1 cellular context compared by ENCODE assay signal in the genomic region with DNA sequence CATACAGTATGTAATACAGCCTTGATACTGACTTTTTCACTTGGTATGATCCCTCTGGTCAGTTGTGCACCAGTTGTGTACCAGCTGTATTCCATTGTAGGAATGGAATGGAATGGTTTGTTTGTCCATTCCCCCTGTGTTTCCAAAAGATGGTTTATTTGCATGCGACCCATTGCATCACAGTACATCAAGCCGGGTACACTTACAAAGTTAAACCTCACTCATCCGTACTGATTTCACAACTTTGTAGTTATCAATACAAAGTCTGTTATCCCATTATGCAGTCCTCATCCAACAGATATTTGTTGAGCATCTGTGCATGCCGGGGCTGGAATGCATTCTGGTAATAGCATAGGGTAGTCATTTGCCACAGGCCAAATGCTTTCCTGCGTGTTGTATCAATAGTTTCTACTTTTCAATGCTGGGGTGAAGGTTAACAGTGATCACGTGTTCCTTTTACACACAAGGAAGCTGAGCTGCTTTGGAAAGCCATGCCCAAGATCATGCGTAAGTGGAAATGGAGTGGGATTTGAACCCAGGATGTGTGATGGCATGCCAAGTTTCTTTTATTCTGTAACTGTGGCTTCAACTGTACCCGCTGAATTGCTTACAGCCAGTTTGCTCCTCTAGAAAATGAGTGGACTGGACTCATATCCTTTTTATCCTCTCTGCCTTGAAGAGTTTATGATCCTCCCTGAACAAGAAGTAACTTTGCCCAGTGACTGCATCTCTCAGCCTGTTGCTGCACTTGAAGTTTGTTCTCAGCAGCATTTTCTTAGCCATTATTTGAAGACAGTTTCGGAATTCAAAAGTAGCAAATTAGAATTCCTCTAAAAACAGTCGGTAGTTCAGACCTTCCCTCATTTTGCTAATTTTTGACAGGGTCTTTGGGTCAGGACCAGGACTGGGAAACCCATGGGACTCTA.
A peak's percentile ranks its signal among the peaks of the same experiment; 100 is the strongest.
TF ChIP-seq lines count a peak whose summit lies in the region.

No MANE protein-coding gene starts in this region.

TF ChIP-seq in HepG2, 621 proteins besides CTCF, POLR2A, EP300 and RAD21 (continued from another document and continues in another):
- TF ChIP-seq, protein P1, sequence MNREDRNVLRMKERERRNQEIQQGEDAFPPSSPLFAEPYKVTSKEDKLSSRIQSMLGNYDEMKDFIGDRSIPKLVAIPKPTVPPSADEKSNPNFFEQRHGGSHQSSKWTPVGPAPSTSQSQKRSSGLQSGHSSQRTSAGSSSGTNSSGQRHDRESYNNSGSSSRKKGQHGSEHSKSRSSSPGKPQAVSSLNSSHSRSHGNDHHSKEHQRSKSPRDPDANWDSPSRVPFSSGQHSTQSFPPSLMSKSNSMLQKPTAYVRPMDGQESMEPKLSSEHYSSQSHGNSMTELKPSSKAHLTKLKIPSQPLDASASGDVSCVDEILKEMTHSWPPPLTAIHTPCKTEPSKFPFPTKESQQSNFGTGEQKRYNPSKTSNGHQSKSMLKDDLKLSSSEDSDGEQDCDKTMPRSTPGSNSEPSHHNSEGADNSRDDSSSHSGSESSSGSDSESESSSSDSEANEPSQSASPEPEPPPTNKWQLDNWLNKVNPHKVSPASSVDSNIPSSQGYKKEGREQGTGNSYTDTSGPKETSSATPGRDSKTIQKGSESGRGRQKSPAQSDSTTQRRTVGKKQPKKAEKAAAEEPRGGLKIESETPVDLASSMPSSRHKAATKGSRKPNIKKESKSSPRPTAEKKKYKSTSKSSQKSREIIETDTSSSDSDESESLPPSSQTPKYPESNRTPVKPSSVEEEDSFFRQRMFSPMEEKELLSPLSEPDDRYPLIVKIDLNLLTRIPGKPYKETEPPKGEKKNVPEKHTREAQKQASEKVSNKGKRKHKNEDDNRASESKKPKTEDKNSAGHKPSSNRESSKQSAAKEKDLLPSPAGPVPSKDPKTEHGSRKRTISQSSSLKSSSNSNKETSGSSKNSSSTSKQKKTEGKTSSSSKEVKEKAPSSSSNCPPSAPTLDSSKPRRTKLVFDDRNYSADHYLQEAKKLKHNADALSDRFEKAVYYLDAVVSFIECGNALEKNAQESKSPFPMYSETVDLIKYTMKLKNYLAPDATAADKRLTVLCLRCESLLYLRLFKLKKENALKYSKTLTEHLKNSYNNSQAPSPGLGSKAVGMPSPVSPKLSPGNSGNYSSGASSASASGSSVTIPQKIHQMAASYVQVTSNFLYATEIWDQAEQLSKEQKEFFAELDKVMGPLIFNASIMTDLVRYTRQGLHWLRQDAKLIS (CRISPR knock-in tag; IDR thresholded peaks at IDR 0.05) = peak; percentile 38; the same call in 1 of the 2 replicates
- TF ChIP-seq, protein P2, sequence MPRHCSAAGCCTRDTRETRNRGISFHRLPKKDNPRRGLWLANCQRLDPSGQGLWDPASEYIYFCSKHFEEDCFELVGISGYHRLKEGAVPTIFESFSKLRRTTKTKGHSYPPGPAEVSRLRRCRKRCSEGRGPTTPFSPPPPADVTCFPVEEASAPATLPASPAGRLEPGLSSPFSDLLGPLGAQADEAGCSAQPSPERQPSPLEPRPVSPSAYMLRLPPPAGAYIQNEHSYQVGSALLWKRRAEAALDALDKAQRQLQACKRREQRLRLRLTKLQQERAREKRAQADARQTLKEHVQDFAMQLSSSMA (CRISPR knock-in tag; IDR thresholded peaks at IDR 0.05) = no peak
- TF ChIP-seq ZNF333 (CRISPR knock-in tag; IDR thresholded peaks at IDR 0.05; ENCODE audit: borderline replicate concordance) (no peak), ZKSCAN1 (IDR thresholded peaks at IDR 0.05; ENCODE audit: low read length) (0 out of 2 replicates have a peak, but pooled peaks have one; percentile 41), BRD4 (CRISPR knock-in tag; IDR thresholded peaks at IDR 0.05) (peak; percentile 80; the same call in 1 of the 2 replicates), LCORL (IDR thresholded peaks at IDR 0.05) (no peak; the same call in 1 of the 2 replicates), LCORL (CRISPR knock-in tag; IDR thresholded peaks at IDR 0.05) (peak; percentile 95), ZNF788 (CRISPR knock-in tag; IDR thresholded peaks at IDR 0.05; ENCODE audit: borderline replicate concordance) (no peak), ZBTB1 (CRISPR knock-in tag; IDR thresholded peaks at IDR 0.05; ENCODE audit: borderline replicate concordance) (no peak), KDM6A (CRISPR knock-in tag; IDR thresholded peaks at IDR 0.05; ENCODE audit: low read depth) (peak; percentile 67), BHLHE40 (IDR thresholded peaks at IDR 0.05; ENCODE audit: low read length) (no peak; the same call in none of the 2 replicates), ZKSCAN5 (CRISPR knock-in tag; IDR thresholded peaks at IDR 0.05) (no peak), POLR2AphosphoS5 (IDR thresholded peaks at IDR 0.05; ENCODE audit: low read depth, low read length) (no peak), ZNF44 (CRISPR knock-in tag; IDR thresholded peaks at IDR 0.05) (no peak), TMF1 (CRISPR knock-in tag; IDR thresholded peaks at IDR 0.05; ENCODE audit: low read depth) (no peak), REPIN1 (CRISPR knock-in tag; IDR thresholded peaks at IDR 0.05; ENCODE audit: borderline replicate concordance, low read depth) (peak; percentile 86), ZSCAN31 (CRISPR knock-in tag; IDR thresholded peaks at IDR 0.05; ENCODE audit: low read depth) (no peak; the same call in 1 of the 2 replicates), ZNF329 (CRISPR knock-in tag; IDR thresholded peaks at IDR 0.05; ENCODE audit: low read depth) (no peak), ZNF160 (CRISPR knock-in tag; IDR thresholded peaks at IDR 0.05) (no peak; the same call in 1 of the 2 replicates), MYC (CRISPR knock-in tag; IDR thresholded peaks at IDR 0.05; ENCODE audit: borderline replicate concordance) (no peak), THAP11 (CRISPR knock-in tag; IDR thresholded peaks at IDR 0.05) (peak; percentile 86), FOXO1 (CRISPR knock-in tag; IDR thresholded peaks at IDR 0.05) (peak; percentile 89), RARA (CRISPR knock-in tag; IDR thresholded peaks at IDR 0.05) (peak; percentile 90), KDM4B (CRISPR knock-in tag; IDR thresholded peaks at IDR 0.05) (peak; percentile 90), FIP1L1 (IDR thresholded peaks at IDR 0.05; ENCODE audit: borderline replicate concordance, insufficient read depth, low read depth, low read length) (0 out of 2 replicates have a peak, but pooled peaks have one; percentile 16), NFE2 (CRISPR knock-in tag; IDR thresholded peaks at IDR 0.05) (no peak)
- TF ChIP-seq, protein P3, sequence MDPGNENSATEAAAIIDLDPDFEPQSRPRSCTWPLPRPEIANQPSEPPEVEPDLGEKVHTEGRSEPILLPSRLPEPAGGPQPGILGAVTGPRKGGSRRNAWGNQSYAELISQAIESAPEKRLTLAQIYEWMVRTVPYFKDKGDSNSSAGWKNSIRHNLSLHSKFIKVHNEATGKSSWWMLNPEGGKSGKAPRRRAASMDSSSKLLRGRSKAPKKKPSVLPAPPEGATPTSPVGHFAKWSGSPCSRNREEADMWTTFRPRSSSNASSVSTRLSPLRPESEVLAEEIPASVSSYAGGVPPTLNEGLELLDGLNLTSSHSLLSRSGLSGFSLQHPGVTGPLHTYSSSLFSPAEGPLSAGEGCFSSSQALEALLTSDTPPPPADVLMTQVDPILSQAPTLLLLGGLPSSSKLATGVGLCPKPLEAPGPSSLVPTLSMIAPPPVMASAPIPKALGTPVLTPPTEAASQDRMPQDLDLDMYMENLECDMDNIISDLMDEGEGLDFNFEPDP (CRISPR knock-in tag; conservative IDR thresholded peaks at IDR 0.05) = no peak
- TF ChIP-seq, protein P4, sequence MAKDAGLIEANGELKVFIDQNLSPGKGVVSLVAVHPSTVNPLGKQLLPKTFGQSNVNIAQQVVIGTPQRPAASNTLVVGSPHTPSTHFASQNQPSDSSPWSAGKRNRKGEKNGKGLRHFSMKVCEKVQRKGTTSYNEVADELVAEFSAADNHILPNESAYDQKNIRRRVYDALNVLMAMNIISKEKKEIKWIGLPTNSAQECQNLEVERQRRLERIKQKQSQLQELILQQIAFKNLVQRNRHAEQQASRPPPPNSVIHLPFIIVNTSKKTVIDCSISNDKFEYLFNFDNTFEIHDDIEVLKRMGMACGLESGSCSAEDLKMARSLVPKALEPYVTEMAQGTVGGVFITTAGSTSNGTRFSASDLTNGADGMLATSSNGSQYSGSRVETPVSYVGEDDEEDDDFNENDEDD (CRISPR knock-in tag; IDR thresholded peaks at IDR 0.05; ENCODE audit: borderline replicate concordance) = no peak
- TF ChIP-seq, protein P5, sequence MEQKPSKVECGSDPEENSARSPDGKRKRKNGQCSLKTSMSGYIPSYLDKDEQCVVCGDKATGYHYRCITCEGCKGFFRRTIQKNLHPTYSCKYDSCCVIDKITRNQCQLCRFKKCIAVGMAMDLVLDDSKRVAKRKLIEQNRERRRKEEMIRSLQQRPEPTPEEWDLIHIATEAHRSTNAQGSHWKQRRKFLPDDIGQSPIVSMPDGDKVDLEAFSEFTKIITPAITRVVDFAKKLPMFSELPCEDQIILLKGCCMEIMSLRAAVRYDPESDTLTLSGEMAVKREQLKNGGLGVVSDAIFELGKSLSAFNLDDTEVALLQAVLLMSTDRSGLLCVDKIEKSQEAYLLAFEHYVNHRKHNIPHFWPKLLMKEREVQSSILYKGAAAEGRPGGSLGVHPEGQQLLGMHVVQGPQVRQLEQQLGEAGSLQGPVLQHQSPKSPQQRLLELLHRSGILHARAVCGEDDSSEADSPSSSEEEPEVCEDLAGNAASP (CRISPR knock-in tag; IDR thresholded peaks at IDR 0.05; ENCODE audit: borderline replicate concordance) = peak; percentile 81; the same call in 1 of the 2 replicates
- TF ChIP-seq, protein P6, sequence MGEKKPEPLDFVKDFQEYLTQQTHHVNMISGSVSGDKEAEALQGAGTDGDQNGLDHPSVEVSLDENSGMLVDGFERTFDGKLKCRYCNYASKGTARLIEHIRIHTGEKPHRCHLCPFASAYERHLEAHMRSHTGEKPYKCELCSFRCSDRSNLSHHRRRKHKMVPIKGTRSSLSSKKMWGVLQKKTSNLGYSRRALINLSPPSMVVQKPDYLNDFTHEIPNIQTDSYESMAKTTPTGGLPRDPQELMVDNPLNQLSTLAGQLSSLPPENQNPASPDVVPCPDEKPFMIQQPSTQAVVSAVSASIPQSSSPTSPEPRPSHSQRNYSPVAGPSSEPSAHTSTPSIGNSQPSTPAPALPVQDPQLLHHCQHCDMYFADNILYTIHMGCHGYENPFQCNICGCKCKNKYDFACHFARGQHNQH (CRISPR knock-in tag; IDR thresholded peaks at IDR 0.05) = peak; percentile 92
- TF ChIP-seq, protein P7, sequence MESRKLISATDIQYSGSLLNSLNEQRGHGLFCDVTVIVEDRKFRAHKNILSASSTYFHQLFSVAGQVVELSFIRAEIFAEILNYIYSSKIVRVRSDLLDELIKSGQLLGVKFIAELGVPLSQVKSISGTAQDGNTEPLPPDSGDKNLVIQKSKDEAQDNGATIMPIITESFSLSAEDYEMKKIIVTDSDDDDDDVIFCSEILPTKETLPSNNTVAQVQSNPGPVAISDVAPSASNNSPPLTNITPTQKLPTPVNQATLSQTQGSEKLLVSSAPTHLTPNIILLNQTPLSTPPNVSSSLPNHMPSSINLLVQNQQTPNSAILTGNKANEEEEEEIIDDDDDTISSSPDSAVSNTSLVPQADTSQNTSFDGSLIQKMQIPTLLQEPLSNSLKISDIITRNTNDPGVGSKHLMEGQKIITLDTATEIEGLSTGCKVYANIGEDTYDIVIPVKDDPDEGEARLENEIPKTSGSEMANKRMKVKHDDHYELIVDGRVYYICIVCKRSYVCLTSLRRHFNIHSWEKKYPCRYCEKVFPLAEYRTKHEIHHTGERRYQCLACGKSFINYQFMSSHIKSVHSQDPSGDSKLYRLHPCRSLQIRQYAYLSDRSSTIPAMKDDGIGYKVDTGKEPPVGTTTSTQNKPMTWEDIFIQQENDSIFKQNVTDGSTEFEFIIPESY (CRISPR knock-in tag; IDR thresholded peaks at IDR 0.05) = peak; percentile 60
- TF ChIP-seq, protein P8, sequence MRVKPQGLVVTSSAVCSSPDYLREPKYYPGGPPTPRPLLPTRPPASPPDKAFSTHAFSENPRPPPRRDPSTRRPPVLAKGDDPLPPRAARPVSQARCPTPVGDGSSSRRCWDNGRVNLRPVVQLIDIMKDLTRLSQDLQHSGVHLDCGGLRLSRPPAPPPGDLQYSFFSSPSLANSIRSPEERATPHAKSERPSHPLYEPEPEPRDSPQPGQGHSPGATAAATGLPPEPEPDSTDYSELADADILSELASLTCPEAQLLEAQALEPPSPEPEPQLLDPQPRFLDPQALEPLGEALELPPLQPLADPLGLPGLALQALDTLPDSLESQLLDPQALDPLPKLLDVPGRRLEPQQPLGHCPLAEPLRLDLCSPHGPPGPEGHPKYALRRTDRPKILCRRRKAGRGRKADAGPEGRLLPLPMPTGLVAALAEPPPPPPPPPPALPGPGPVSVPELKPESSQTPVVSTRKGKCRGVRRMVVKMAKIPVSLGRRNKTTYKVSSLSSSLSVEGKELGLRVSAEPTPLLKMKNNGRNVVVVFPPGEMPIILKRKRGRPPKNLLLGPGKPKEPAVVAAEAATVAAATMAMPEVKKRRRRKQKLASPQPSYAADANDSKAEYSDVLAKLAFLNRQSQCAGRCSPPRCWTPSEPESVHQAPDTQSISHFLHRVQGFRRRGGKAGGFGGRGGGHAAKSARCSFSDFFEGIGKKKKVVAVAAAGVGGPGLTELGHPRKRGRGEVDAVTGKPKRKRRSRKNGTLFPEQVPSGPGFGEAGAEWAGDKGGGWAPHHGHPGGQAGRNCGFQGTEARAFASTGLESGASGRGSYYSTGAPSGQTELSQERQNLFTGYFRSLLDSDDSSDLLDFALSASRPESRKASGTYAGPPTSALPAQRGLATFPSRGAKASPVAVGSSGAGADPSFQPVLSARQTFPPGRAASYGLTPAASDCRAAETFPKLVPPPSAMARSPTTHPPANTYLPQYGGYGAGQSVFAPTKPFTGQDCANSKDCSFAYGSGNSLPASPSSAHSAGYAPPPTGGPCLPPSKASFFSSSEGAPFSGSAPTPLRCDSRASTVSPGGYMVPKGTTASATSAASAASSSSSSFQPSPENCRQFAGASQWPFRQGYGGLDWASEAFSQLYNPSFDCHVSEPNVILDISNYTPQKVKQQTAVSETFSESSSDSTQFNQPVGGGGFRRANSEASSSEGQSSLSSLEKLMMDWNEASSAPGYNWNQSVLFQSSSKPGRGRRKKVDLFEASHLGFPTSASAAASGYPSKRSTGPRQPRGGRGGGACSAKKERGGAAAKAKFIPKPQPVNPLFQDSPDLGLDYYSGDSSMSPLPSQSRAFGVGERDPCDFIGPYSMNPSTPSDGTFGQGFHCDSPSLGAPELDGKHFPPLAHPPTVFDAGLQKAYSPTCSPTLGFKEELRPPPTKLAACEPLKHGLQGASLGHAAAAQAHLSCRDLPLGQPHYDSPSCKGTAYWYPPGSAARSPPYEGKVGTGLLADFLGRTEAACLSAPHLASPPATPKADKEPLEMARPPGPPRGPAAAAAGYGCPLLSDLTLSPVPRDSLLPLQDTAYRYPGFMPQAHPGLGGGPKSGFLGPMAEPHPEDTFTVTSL (CRISPR knock-in tag; IDR thresholded peaks at IDR 0.05; ENCODE audit: borderline replicate concordance) = peak; percentile 78; the same call in 1 of the 2 replicates
